In the genomic region with DNA sequence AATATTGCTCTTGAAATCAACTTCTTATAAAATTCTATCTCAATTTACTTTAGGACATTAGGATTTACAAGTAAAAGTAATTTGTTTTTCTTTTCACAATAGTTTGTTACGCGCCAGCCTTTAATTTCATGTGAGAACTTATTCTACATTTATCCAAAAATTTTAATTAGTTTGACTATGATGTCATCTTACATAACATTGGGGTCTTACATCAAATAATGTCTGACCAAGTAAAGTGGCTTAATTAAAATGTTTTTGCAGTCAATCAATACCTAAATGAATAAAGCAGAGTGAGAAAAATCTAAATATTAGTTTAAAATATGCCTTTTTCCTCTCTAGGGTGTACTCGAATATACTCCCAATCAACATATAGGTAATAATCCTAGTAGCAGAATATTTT, we compare ENCODE assay signal across 23 cellular contexts.
"Had no signal": no experiment of that assay in that cellular context is flagged by ENCODE, and none has a peak within 500 bp of the region (broad histone marks: within the 10 kb centered on the region; RNA-seq: fewer than 3 reads in every experiment).

No MANE protein-coding gene starts in this region.

- H2AFZ ChIP-seq: neural progenitor cell, parathyroid adenoma had no signal

- H3K79me2 ChIP-seq: parathyroid adenoma had no signal

- H3K4me3 ChIP-seq: neural progenitor cell, ovary, psoas muscle, skin epidermis, stomach, thoracic aorta, thyroid gland, tibial nerve, upper lobe of left lung, uterus had no signal

- H3K36me3 ChIP-seq: neural progenitor cell, ovary, stomach, thoracic aorta, thyroid gland, tibial nerve, upper lobe of left lung, uterus had no signal

- H3K4me1 ChIP-seq: neural progenitor cell, parathyroid adenoma, psoas muscle, stomach, thyroid gland, tibial nerve, upper lobe of left lung, uterus had no signal

- H3K27me3 ChIP-seq: neural progenitor cell, ovary, stomach, thyroid gland, tibial nerve, upper lobe of left lung, uterus had no signal

- H3K4me2 ChIP-seq: neural progenitor cell had no signal

- H3K9me3 ChIP-seq: ovary, psoas muscle, thoracic aorta, thyroid gland, tibial nerve, uterus had no signal

- DNase-seq: naive thymus-derived CD4-positive, alpha-beta T cell; natural killer cell; occipital lobe; ovary; posterior cingulate gyrus; psoas muscle; right cardiac atrium; stimulated activated CD4-positive, alpha-beta T cell treated with anti-CD3 and anti-CD28 coated beads, Interleukin-15, amount 100 ng/mL, for 24 hours; stimulated activated CD4-positive, alpha-beta T cell treated with anti-CD3 and anti-CD28 coated beads, Interleukin-2, amount 100 ng/mL, for 24 hours; stimulated activated CD4-positive, alpha-beta T cell treated with anti-CD3 and anti-CD28 coated beads, Interleukin-2, amount 100 ng/mL, for 48 hours; stimulated activated CD4-positive, alpha-beta T cell treated with anti-CD3 and anti-CD28 coated beads, Interleukin-4, amount 100 ng/mL, for 24 hours; stimulated activated naive B cell treated with anti-CD40 and anti-IgM and Interleukin-4, amounts not matched to agents 10 μg/mL and 1 μg/mL and 100 μg/mL, for 72 hours; stimulated activated naive CD4-positive, alpha-beta T cell treated with Interleukin-2 at 50 U/mL for 16 hours; stomach; thyroid gland; trophoblast cell; upper lobe of left lung; uterus had no signal

- H3K9ac ChIP-seq: neural progenitor cell, parathyroid adenoma had no signal

- H3K27ac ChIP-seq: neural progenitor cell, ovary, parathyroid adenoma, psoas muscle, skin epidermis, stomach, thoracic aorta, thyroid gland, tibial nerve, upper lobe of left lung, uterus had no signal
